ENCODE assay signal across 18 cellular contexts in the genomic region with DNA sequence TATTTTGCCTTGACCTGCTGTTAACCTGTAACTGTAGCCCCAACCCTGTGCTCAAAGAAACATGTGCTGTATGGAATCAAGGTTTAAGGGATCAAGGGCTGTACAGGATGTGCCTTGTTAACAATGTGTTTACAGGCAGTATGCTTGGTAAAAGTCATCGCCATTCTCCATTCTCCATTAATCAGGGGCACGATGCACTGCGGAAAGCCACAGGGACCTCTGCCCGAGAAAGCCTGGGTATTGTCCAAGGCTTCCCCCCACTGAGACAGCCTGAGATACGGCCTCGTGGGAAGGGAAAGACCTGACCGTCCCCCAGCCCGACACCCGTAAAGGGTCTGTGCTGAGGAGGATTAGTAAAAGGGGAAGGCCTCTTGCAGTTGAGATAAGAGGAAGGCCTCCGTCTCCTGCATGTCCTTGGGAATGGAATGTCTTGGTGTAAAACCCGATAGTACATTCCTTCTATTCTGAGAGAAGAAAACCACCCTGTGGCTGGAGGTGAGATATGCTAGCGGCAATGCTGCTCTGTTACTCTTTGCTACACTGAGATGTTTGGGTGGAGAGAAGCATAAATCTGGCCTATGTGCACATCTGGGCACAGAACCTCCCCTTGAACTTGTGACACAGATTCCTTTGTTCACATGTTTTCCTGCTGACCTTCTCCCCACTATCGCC. TPM values are rescaled to one million over a fixed set of nuclear protein-coding genes. Genes with fewer than 3 reads are reported as not detected.
DNase-seq lines count a peak whose midpoint lies in the region; FAIRE-seq and TF ChIP-seq lines count a peak whose summit lies in the region.
"Not testable (repeated sequence)": the region's sequence is repeated elsewhere in the genome, so short reads cannot be mapped to it uniquely, and the experiment has no call there.
"Had no signal": no experiment of that assay in that cellular context is flagged by ENCODE, and none has a peak within 500 bp of the region (broad histone marks: within the 10 kb centered on the region; RNA-seq: fewer than 3 reads in every experiment).

No MANE protein-coding gene starts in this region.

- not testable (repeated sequence) for H3K79me1 ChIP-seq in H9 (ENCODE audit: insufficient read depth, low read depth, low read length, poor library complexity, severe bottlenecking)

- H2AK5ac ChIP-seq in H9 (ENCODE audit: insufficient read length, low read length), result peak overlapping the region; percentile 51

- H4K20me1 ChIP-seq in BLaER1; H9 (ENCODE audit: control insufficient read depth, insufficient read depth, insufficient read length); endothelial cell of umbilical vein (replicated peaks; ENCODE audit: control insufficient read depth, extremely low read depth, insufficient read depth, low read length); neural cell (ENCODE audit: insufficient read depth); smooth muscle cell (ENCODE audit: low read depth): not testable (repeated sequence)

- intact Hi-C loops in endothelial cell of umbilical vein (cut with micrococcal nuclease), result loop anchor here (2.0 to 10.0 kb wide), 5 partner anchors 17 to 363 kb away; no protein-coding TSS in a partner anchor

- H3K4ac ChIP-seq in H9 (ENCODE audit: low read depth, low read length), result not testable (repeated sequence)

- H3F3A ChIP-seq in neural cell (ENCODE audit: insufficient read depth, low read length, poor library complexity, severe bottlenecking), result not testable (repeated sequence)
- H3F3A ChIP-seq in smooth muscle cell (ENCODE audit: low read depth), result peaks cover 15% of the 10 kb centered on the region

- H3K27ac Mint-ChIP-seq in H9, result peak overlapping the region in 1 of 3 experiments; percentile 79; a peak in 2 of 7 replicates

- not testable (repeated sequence) for H4K8ac ChIP-seq in H9 (replicated peaks; ENCODE audit: insufficient read length, low read depth, low read length)

- dilution Hi-C loops in endothelial cell of umbilical vein (cut with MboI; ENCODE audit: extremely low pct_ligation_motif_present, low sequenced_read_pairs), result not testable (repeated sequence)

- H3K56ac ChIP-seq in H9 (ENCODE audit: insufficient read length, low read depth, low read length), result not testable (repeated sequence)

- H3K23ac ChIP-seq in H9 (ENCODE audit: insufficient read length, low read depth, low read length), result not testable (repeated sequence)

- peak overlapping the region; percentile 11 for H3K18ac ChIP-seq in H9 (ENCODE audit: insufficient read length, low read depth, low read length)

- DNase-seq in H9 (peak; percentile 32), amniotic epithelial cell (ENCODE audit: low read depth) (peak; percentile 99), endothelial cell of umbilical vein (ENCODE audit: low read depth, low spot score) (peak; percentile 57), left kidney (ENCODE audit: low read depth, low spot score) (peak; percentile 83)
- not testable (repeated sequence) for DNase-seq in SK-N-MC (ENCODE audit: low read depth, low spot score); smooth muscle cell (lab: John Stamatoyannopoulos, UW; ENCODE audit: unreplicated experiment)

- not testable (repeated sequence) for H3K9me3 ChIP-seq in BLaER1; H9 (ENCODE audit: control insufficient read depth, low read depth, low read length); SK-N-MC (ENCODE audit: low read depth, low read length); endothelial cell of umbilical vein (replicated peaks; ENCODE audit: control insufficient read depth, insufficient read depth, low read length); neural cell (ENCODE audit: low read length); smooth muscle cell (replicated peaks; ENCODE audit: low read depth)

- not testable (repeated sequence) for H2BK120ac ChIP-seq in H9 (ENCODE audit: low read depth, low read length, poor library complexity, severe bottlenecking)

- not testable (repeated sequence) for TF ChIP-seq RAD21 in neural cell (conservative IDR thresholded peaks at IDR 0.05)

- peaks cover 59 to 61% of the 10 kb centered on the region in 2 experiments for H3K4me1 Mint-ChIP-seq in H9

- H3K23me2 ChIP-seq in H9 (ENCODE audit: insufficient read length, low read depth, low read length, poor library complexity, severe bottlenecking), result not testable (repeated sequence)

- not testable (repeated sequence) for H2BK15ac ChIP-seq in H9 (ENCODE audit: low read depth, low read length)

- not testable (repeated sequence) for H3K9me3 Mint-ChIP-seq in H9

- H2BK5ac ChIP-seq in H9 (ENCODE audit: insufficient read length, low read length), result not testable (repeated sequence)

- TF ChIP-seq CTCF in H9 (conservative IDR thresholded peaks at IDR 0.05) (peak; percentile 22; the same call in 1 of the 3 replicates), neural cell (IDR thresholded peaks at IDR 0.05; ENCODE audit: poor library complexity, severe bottlenecking) (peak; percentile 13)
- TF ChIP-seq CTCF in endothelial cell of umbilical vein (IDR thresholded peaks at IDR 0.05; ENCODE audit: extremely low read depth in 1 of 2, insufficient read depth in 1 of 2, low read depth in 1 of 2, low read length in 2 of 2); smooth muscle cell (IDR thresholded peaks at IDR 0.05; ENCODE audit: borderline replicate concordance, insufficient read depth, poor library complexity, severe bottlenecking): not testable (repeated sequence)

- H3K9ac ChIP-seq in BLaER1 (peak overlapping the region; percentile 69), SK-N-MC (ENCODE audit: insufficient read length) (peak overlapping the region; percentile 51)
- not testable (repeated sequence) for H3K9ac ChIP-seq in H9 (ENCODE audit: extremely low read depth, insufficient read length, low read length); endothelial cell of umbilical vein (replicated peaks; ENCODE audit: extremely low read depth, insufficient read depth, low read length); neural cell (ENCODE audit: low read length); smooth muscle cell (ENCODE audit: low read depth)

- H3K9me2 ChIP-seq in neural cell (ENCODE audit: insufficient read depth, low read length), result not testable (repeated sequence)

- not testable (repeated sequence) for H4K91ac ChIP-seq in H9 (ENCODE audit: insufficient read length, low read depth, low read length)

- not testable (repeated sequence) for H2AFZ ChIP-seq in H9 (ENCODE audit: low read length); neural cell (ENCODE audit: low read depth, low read length); smooth muscle cell (ENCODE audit: low read depth)
- peak overlapping the region; percentile 8 for H2AFZ ChIP-seq in endothelial cell of umbilical vein (ENCODE audit: low read depth, low read length)

- POLR2A ChIA-PET in endothelial cell of umbilical vein (lab: Charles Lee), result not testable (repeated sequence)

- not testable (repeated sequence) for H3K9me1 ChIP-seq in endothelial cell of umbilical vein (replicated peaks; ENCODE audit: control insufficient read depth, extremely low read depth, insufficient read depth, low read length)

- not testable (repeated sequence) for H4K5ac ChIP-seq in H9 (ENCODE audit: insufficient read length, low read depth, low read length)

- not testable (repeated sequence) for H3K36me3 ChIP-seq in BLaER1; SK-N-MC (ENCODE audit: insufficient read depth, low read length); endothelial cell of umbilical vein (ENCODE audit: control insufficient read depth in 2 of 2, extremely low read depth in 1 of 2, insufficient read depth in 2 of 2, low read length in 2 of 2); neural cell (ENCODE audit: insufficient read depth, low read length); smooth muscle cell (ENCODE audit: low read depth)

- H3K4me1 ChIP-seq in BLaER1 (peaks cover 76% of the 10 kb centered on the region), H9 (ENCODE audit: insufficient read depth, low read length) (peaks cover 21% of the 10 kb centered on the region; the same call in 1 of the 2 replicates), smooth muscle cell (ENCODE audit: low read depth) (peaks cover 27% of the 10 kb centered on the region)
- not testable (repeated sequence) for H3K4me1 ChIP-seq in endothelial cell of umbilical vein (ENCODE audit: control insufficient read depth, extremely low read depth, insufficient read depth, low read length)

- peak overlapping the region; percentile 22 to 61; a peak in 3 of 5 replicates for H3K4me3 Mint-ChIP-seq in H9

- TF ChIP-seq POLR2A in endothelial cell of umbilical vein (IDR thresholded peaks at IDR 0.05; ENCODE audit: low read depth, low read length), result not testable (repeated sequence)

- not testable (repeated sequence) for H3T11ph ChIP-seq in H9 (ENCODE audit: low read length)

- CTCF ChIA-PET in endothelial cell of umbilical vein (lab: Charles Lee), result interaction anchor here (1.0 to 1.1 kb wide), 2 partner anchors 11 to 152 kb away, joined by 3 to 4 read pairs; no protein-coding TSS in a partner anchor

- H3K4me2 ChIP-seq in BLaER1 (peak overlapping the region; percentile 92), smooth muscle cell (peak overlapping the region; percentile 62)
- H3K4me2 ChIP-seq in H9 (ENCODE audit: insufficient read depth, insufficient read length, low read length); endothelial cell of umbilical vein (ENCODE audit: insufficient read depth, low read length); neural cell (ENCODE audit: low read length): not testable (repeated sequence)

- WGBS in H9 (ENCODE audit: extremely low coverage, insufficient read length, low lambda C conversion rate), result no CpG with 5 or more reads among the region's 13 CpGs
- WGBS in smooth muscle cell (ENCODE audit: low lambda C conversion rate), result 8% methylated on average over 13 of the region's 13 CpGs

- BruUV-seq in endothelial cell of umbilical vein (replicated peaks; lab: Mats Ljungman, UMichigan), result not testable (repeated sequence)

- not testable (repeated sequence) for H3K36me3 Mint-ChIP-seq in H9 (ENCODE audit: insufficient read depth in 1 of 3, low read depth in 3 of 3)

- not testable (repeated sequence) for H3K27me3 ChIP-seq in BLaER1; H9 (ENCODE audit: insufficient read depth, low read length); endothelial cell of umbilical vein (ENCODE audit: control insufficient read depth in 2 of 2, insufficient read depth in 2 of 2, low read length in 2 of 2); neural cell (ENCODE audit: insufficient read depth, low read depth, low read length); smooth muscle cell (ENCODE audit: low read depth)

- TF ChIP-seq EP300 in neural cell (conservative IDR thresholded peaks at IDR 0.05; ENCODE audit: poor library complexity, severe bottlenecking), result not testable (repeated sequence)

- not testable (repeated sequence) for H2BK12ac ChIP-seq in H9 (ENCODE audit: insufficient read length, low read depth, low read length)

- H3K14ac ChIP-seq in H9 (ENCODE audit: insufficient read depth, low read length), result peak overlapping the region; percentile 31

- not testable (repeated sequence) for H2BK20ac ChIP-seq in H9 (ENCODE audit: low read depth, low read length, poor library complexity, severe bottlenecking)

- H3K4me3 ChIP-seq in BLaER1 (peak overlapping the region; percentile 50), smooth muscle cell (peak overlapping the region; percentile 27)
- not testable (repeated sequence) for H3K4me3 ChIP-seq in SK-N-MC; endothelial cell of umbilical vein (replicated peaks in 1 of 3; ENCODE audit: insufficient read depth in 1 of 3, low read depth in 1 of 3, low read length in 3 of 3); neural cell (ENCODE audit: low read length)

- FAIRE-seq in endothelial cell of umbilical vein (lab: Jason Lieb, UNC), result not testable (repeated sequence)

- H3K27ac ChIP-seq in BLaER1 (peak overlapping the region; percentile 73), SK-N-MC (peak overlapping the region; percentile 77)
- H3K27ac ChIP-seq in H9 (ENCODE audit: insufficient read length, low read depth, low read length); endothelial cell of umbilical vein (ENCODE audit: insufficient read depth, low read depth, low read length); neural cell (ENCODE audit: low read length); smooth muscle cell (ENCODE audit: low read depth): not testable (repeated sequence)

- H3K27me3 Mint-ChIP-seq in H9 (ENCODE audit: low read depth), result peaks cover 25% of the 10 kb centered on the region

- H3K79me2 ChIP-seq in H9 (ENCODE audit: insufficient read depth, low read length); endothelial cell of umbilical vein (ENCODE audit: control insufficient read depth, insufficient read depth, low read length); neural cell (replicated peaks; ENCODE audit: insufficient read depth, low read length); smooth muscle cell (ENCODE audit: low read depth): not testable (repeated sequence)

RNA-seq across cellular contexts. Expression of a gene that starts 42.1 kb away (rescaled TPM):
- total RNA-seq in H9 (2021), result not detected in 2 replicates
- not detected in 2 replicates for total RNA-seq in endothelial cell of umbilical vein
- not detected in 2 replicates for polyA plus RNA-seq in endothelial cell of umbilical vein
- not detected in 2 replicates for polyA plus RNA-seq in endothelial cell of umbilical vein (2011; cell fraction: cytosol; rRNA removed)
- not detected in 2 replicates for polyA plus RNA-seq in endothelial cell of umbilical vein (2011; cell fraction: nucleus; rRNA removed)
- polyA plus RNA-seq in endothelial cell of umbilical vein (2012), result not detected in 2 replicates
- not detected in 2 replicates for polyA minus RNA-seq in endothelial cell of umbilical vein
- polyA minus RNA-seq in endothelial cell of umbilical vein (2011; cell fraction: cytosol; rRNA and poly(A)+ RNA removed), result not detected
- polyA minus RNA-seq in endothelial cell of umbilical vein (2011; cell fraction: nucleus; rRNA and poly(A)+ RNA removed), result not detected in 2 replicates
- not detected in 2 replicates for polyA plus RNA-seq in neural cell
- polyA minus RNA-seq in neural cell, result not detected in 2 replicates
- total RNA-seq in smooth muscle cell, result not detected in 2 replicates
- polyA plus RNA-seq in smooth muscle cell, result not detected in 2 replicates
- total RNA-seq: activated naive CD8-positive, alpha-beta T cell treated with anti-CD3 and anti-CD28 coated beads for 36 hours; body of pancreas; colonic mucosa; esophagus muscularis mucosa; gastrocnemius medialis; GM23248; mammary epithelial cell; osteoblast; upper lobe of left lung had no signal
- polyA plus RNA-seq: GM23248, mammary epithelial cell, stomach had no signal
